Comparison of ENCODE assay signal across 17 cellular contexts in the genomic region with DNA sequence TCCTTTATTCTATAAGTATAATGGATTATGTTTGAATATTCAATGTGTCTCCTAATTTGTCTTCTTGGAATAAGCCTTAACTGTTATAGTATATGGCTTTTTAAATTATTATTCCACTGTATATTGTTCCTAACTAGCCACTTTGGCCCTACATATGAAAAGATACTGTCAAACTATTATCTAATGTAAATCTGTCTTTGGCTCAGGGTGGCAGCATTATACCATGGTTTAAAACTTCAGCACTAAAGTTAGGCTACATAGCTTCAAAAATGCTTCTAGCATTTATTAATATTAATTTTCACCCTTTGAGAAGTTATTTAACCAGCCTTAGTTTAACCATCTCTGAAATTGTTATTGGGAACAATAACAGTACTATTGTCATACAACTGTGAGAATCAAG.
DNase-seq lines count a peak whose midpoint lies in the region; ATAC-seq and TF ChIP-seq lines count a peak whose summit lies in the region.
"Had no signal": no experiment of that assay in that cellular context is flagged by ENCODE, and none has a peak within 500 bp of the region (broad histone marks: within the 10 kb centered on the region; RNA-seq: fewer than 3 reads in every experiment).

No MANE protein-coding gene starts in this region.

- H3K27ac ChIP-seq in HUES64 (ENCODE audit: low read depth, low read length) (peak overlapping the region; percentile 63; the same call in 1 of the 2 replicates), fibroblast of lung (ENCODE audit: insufficient read depth, low read length) (no peak overlapping the region), psoas muscle (no peak overlapping the region)
- H3K27ac ChIP-seq: PC-9 had no signal

- no peak overlapping the region for H3K4me3 Mint-ChIP-seq in osteocyte (ENCODE audit: unreplicated experiment)
- H3K4me3 Mint-ChIP-seq: B cell had no signal

- intact Hi-C loops in psoas muscle (cut with DNase I) = no loop called here

- no peaks in the 10 kb centered on the region for H3K36me3 ChIP-seq in HUES64 (ENCODE audit: insufficient read depth, low read length)
- no peaks in the 10 kb centered on the region for H3K36me3 ChIP-seq in fibroblast of lung (ENCODE audit: control insufficient read depth, insufficient read depth, low read length)
- H3K36me3 ChIP-seq in psoas muscle (ENCODE audit: insufficient read depth in 1 of 2, low read depth in 1 of 2) = no peaks in the 10 kb centered on the region

- H4K20me1 ChIP-seq in fibroblast of lung (ENCODE audit: control insufficient read depth, extremely low read depth, insufficient read depth, low read length) = no peaks in the 10 kb centered on the region

- DNase-seq in fibroblast of lung (ENCODE audit: low read depth in 2 of 2) = peak; percentile 13 to 47
- DNase-seq in osteocyte (ENCODE audit: extremely low spot score, unreplicated experiment) = no peak
- DNase-seq in NCI-H748 (lab: John Stamatoyannopoulos, UW; ENCODE audit: unreplicated experiment) = no peak
- no peak for DNase-seq in NCI-H748 treated with DMSO at 0.1 percent for 48 hours (lab: John Stamatoyannopoulos, UW)
- no peak for DNase-seq in psoas muscle
- DNase-seq: activated CD4-positive, alpha-beta T cell treated with anti-CD3 and anti-CD28 coated beads, Interleukin-2, amount 50 U/mL, for 48 hours; activated T-cell treated with anti-CD3 and anti-CD28 coated beads, Interleukin-2, amount 50 U/mL, for 48 hours; Karpas-422; left cardiac atrium; NCI-H1694 treated with DMSO at 0.1 percent for 48 hours; NCI-H510A; PC-9; stimulated activated CD4-positive, alpha-beta T cell treated with anti-CD3 and anti-CD28 coated beads, Interleukin-15, amount 100 ng/mL, for 24 hours had no signal

- no peaks in the 10 kb centered on the region for H3K9me3 Mint-ChIP-seq in osteocyte (ENCODE audit: unreplicated experiment)

- no peak for TF ChIP-seq CTCF in fibroblast of lung (conservative IDR thresholded peaks at IDR 0.05 in 1 of 2, IDR thresholded peaks at IDR 0.05 in 1 of 2; ENCODE audit: low read depth in 1 of 2, low read length in 2 of 2)
- TF ChIP-seq CTCF in osteocyte (IDR thresholded peaks at IDR 0.05) = peak; percentile 56
- TF ChIP-seq CTCF in psoas muscle (IDR thresholded peaks at IDR 0.05) = no peak

- no peak overlapping the region for H2AFZ ChIP-seq in fibroblast of lung (ENCODE audit: low read length)
- H2AFZ ChIP-seq: PC-9 had no signal

- H3K4me1 ChIP-seq in HUES64 (ENCODE audit: insufficient read depth, low read length) = peaks cover 34% of the 10 kb centered on the region
- no peaks in the 10 kb centered on the region for H3K4me1 ChIP-seq in fibroblast of lung (ENCODE audit: control insufficient read depth, extremely low read depth, insufficient read depth, low read length)
- no peaks in the 10 kb centered on the region for H3K4me1 ChIP-seq in psoas muscle

- ATAC-seq in SK-N-SH treated with all-trans-retinoic acid at 6 μM for 48 hours (peak; percentile 44; the same call in 1 of the 3 replicates), psoas muscle (no peak)
- ATAC-seq: left cardiac atrium had no signal

- H3K4me3 ChIP-seq in HUES64 (ENCODE audit: low read length) = no peak overlapping the region
- no peak overlapping the region for H3K4me3 ChIP-seq in fibroblast of lung (replicated peaks in 1 of 4; ENCODE audit: control extremely low read depth in 1 of 4, insufficient read depth in 1 of 4, low read depth in 3 of 4, low read length in 4 of 4)
- no peak overlapping the region for H3K4me3 ChIP-seq in psoas muscle
- H3K4me3 ChIP-seq: PC-9 had no signal

- no peaks in the 10 kb centered on the region for H3K27me3 ChIP-seq in HUES64 (ENCODE audit: insufficient read depth, low read length)
- H3K27me3 ChIP-seq in fibroblast of lung (ENCODE audit: control insufficient read depth, insufficient read depth, low read length) = no peaks in the 10 kb centered on the region
- no peaks in the 10 kb centered on the region for H3K27me3 ChIP-seq in psoas muscle (ENCODE audit: insufficient read depth in 3 of 3, low read length in 2 of 3)

- peaks cover 27% of the 10 kb centered on the region for H3K4me1 Mint-ChIP-seq in osteocyte (ENCODE audit: unreplicated experiment)
- H3K4me1 Mint-ChIP-seq: B cell had no signal

- H3K79me2 ChIP-seq in fibroblast of lung (ENCODE audit: control insufficient read depth, insufficient read depth, low read length) = no peaks in the 10 kb centered on the region

- no peaks in the 10 kb centered on the region for H3K27me3 Mint-ChIP-seq in osteocyte (ENCODE audit: unreplicated experiment)
- H3K27me3 Mint-ChIP-seq: B cell, progenitor cell of endocrine pancreas had no signal

- no peaks in the 10 kb centered on the region for H3K36me3 Mint-ChIP-seq in osteocyte (ENCODE audit: unreplicated experiment)

- H3K27ac Mint-ChIP-seq in osteocyte (ENCODE audit: unreplicated experiment) = no peak overlapping the region
- H3K27ac Mint-ChIP-seq: B cell, progenitor cell of endocrine pancreas had no signal

- H3K9ac ChIP-seq in HUES64 (ENCODE audit: low read depth, low read length) (no peak overlapping the region), fibroblast of lung (ENCODE audit: insufficient read depth, low read length) (no peak overlapping the region)

- H3K9me3 ChIP-seq in HUES64 (ENCODE audit: insufficient read depth, low read depth, low read length) = no peaks in the 10 kb centered on the region
- no peaks in the 10 kb centered on the region for H3K9me3 ChIP-seq in fibroblast of lung (ENCODE audit: control insufficient read depth, insufficient read depth, low read depth, low read length)
- H3K9me3 ChIP-seq in psoas muscle = no peaks in the 10 kb centered on the region

- H3K4me2 ChIP-seq in fibroblast of lung (ENCODE audit: extremely low read depth, insufficient read depth, low read length) = no peak overlapping the region
- H3K4me2 ChIP-seq: PC-9 had no signal

TF ChIP-seq in SK-N-SH treated with all-trans-retinoic acid at 6 μM for 48 hours, 23 proteins besides CTCF, POLR2A, EP300 and RAD21 (continues in another document):
- TF ChIP-seq CSDC2 (CRISPR knock-in tag; IDR thresholded peaks at IDR 0.05) = no peak
- no peak for TF ChIP-seq ZFP3 (CRISPR knock-in tag; IDR thresholded peaks at IDR 0.05)
- TF ChIP-seq, protein P1, sequence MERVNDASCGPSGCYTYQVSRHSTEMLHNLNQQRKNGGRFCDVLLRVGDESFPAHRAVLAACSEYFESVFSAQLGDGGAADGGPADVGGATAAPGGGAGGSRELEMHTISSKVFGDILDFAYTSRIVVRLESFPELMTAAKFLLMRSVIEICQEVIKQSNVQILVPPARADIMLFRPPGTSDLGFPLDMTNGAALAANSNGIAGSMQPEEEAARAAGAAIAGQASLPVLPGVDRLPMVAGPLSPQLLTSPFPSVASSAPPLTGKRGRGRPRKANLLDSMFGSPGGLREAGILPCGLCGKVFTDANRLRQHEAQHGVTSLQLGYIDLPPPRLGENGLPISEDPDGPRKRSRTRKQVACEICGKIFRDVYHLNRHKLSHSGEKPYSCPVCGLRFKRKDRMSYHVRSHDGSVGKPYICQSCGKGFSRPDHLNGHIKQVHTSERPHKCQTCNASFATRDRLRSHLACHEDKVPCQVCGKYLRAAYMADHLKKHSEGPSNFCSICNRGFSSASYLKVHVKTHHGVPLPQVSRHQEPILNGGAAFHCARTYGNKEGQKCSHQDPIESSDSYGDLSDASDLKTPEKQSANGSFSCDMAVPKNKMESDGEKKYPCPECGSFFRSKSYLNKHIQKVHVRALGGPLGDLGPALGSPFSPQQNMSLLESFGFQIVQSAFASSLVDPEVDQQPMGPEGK (CRISPR knock-in tag; IDR thresholded peaks at IDR 0.05; ENCODE audit: borderline replicate concordance) = no peak
- no peak for TF ChIP-seq PPARA (CRISPR knock-in tag; IDR thresholded peaks at IDR 0.05; ENCODE audit: borderline replicate concordance)
- TF ChIP-seq BACH2 (CRISPR knock-in tag; IDR thresholded peaks at IDR 0.05; ENCODE audit: borderline replicate concordance) = no peak
- TF ChIP-seq, protein P2, sequence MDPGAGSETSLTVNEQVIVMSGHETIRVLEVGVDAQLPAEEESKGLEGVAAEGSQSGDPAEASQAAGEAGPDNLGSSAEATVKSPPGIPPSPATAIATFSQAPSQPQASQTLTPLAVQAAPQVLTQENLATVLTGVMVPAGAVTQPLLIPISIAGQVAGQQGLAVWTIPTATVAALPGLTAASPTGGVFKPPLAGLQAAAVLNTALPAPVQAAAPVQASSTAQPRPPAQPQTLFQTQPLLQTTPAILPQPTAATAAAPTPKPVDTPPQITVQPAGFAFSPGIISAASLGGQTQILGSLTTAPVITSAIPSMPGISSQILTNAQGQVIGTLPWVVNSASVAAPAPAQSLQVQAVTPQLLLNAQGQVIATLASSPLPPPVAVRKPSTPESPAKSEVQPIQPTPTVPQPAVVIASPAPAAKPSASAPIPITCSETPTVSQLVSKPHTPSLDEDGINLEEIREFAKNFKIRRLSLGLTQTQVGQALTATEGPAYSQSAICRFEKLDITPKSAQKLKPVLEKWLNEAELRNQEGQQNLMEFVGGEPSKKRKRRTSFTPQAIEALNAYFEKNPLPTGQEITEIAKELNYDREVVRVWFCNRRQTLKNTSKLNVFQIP (CRISPR knock-in tag; IDR thresholded peaks at IDR 0.05; ENCODE audit: borderline replicate concordance, low read depth) = no peak
- TF ChIP-seq, protein P3, sequence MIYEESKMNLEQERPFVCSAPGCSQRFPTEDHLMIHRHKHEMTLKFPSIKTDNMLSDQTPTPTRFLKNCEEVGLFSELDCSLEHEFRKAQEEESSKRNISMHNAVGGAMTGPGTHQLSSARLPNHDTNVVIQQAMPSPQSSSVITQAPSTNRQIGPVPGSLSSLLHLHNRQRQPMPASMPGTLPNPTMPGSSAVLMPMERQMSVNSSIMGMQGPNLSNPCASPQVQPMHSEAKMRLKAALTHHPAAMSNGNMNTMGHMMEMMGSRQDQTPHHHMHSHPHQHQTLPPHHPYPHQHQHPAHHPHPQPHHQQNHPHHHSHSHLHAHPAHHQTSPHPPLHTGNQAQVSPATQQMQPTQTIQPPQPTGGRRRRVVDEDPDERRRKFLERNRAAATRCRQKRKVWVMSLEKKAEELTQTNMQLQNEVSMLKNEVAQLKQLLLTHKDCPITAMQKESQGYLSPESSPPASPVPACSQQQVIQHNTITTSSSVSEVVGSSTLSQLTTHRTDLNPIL (CRISPR knock-in tag; IDR thresholded peaks at IDR 0.05; ENCODE audit: low read depth) = no peak
- no peak for TF ChIP-seq TCF4 (CRISPR knock-in tag; IDR thresholded peaks at IDR 0.05; ENCODE audit: borderline replicate concordance)
- TF ChIP-seq ESRRG (CRISPR knock-in tag; IDR thresholded peaks at IDR 0.05) = no peak

Comparison
In these comparisons a context has a peak if more than half of its experiments do, and no peak if none do; other contexts are left out.
1. DNase-seq: peak in fibroblast of lung (2 of 2); none in osteocyte (single experiment), NCI-H748 (single experiment), NCI-H748 treated with DMSO at 0.1 percent for 48 hours (single experiment) and psoas muscle (0 of 2).